Comparison of ENCODE assay signal across 8 cellular contexts in the genomic region with DNA sequence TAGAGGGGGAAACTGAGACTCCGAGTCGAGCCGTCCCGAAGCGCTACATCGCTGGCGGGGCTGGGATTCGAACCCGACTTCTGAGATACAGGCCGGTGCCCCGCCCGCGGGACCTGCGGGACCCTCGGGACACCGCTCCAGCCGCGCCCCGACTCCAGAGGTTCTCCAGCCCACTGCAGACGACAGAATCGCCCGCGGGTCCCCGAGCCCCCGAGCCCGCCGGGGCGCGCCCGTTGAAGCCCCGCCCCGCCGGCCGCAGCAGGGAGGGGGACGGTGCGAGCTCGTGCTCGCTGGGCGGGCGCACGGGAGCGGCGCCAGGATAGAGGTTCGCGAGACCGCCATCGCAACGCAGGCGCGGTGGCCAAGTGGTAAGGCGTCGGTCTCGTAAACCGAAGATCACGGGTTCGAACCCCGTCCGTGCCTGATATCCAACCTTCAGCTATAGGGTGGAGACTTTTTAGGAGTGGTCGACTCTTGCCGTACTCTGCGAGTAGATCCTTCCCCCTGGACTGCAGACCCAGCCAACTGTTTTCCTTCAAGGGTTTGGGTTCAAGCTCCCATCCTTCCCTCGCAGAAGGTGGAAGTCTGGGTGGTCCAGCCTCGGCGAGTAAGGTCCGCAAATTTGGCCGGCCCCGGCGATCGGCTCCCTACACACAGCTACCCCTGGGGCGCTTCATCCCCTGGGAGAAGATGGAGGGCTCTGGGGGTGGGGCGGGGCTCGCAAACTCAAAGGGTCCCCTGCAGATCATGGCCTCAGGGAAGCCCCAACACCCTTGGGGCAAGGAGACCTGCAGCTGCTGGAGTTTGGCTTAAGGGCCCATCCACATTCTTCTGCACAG.
DNase-seq lines count a peak whose midpoint lies in the region; ATAC-seq and TF ChIP-seq lines count a peak whose summit lies in the region.

No MANE protein-coding gene starts in this region.

- POLR2A ChIA-PET in activated CD4-positive, alpha-beta memory T cell treated with anti-CD3 and anti-CD28 coated beads, Interleukin-2, amount 10 ng/mL, durations not matched to agents 7 days and 5 days (lab: Charles Lee) = interaction anchor here (1.0 to 1.9 kb wide), 5 partner anchors 42 to 366 kb away, joined by 3 to 6 read pairs (median 5); partner anchors contain the start of gene ERCC4

- peak; percentile 76 to 78 for ATAC-seq in CD4-positive, CD25-positive, alpha-beta regulatory T cell (ENCODE audit: low read depth in 2 of 2)
- ATAC-seq in GM19452 (IDR thresholded peaks at IDR 0.05; ENCODE audit: unreplicated experiment) = peak; percentile 74
- ATAC-seq in HG03571 (IDR thresholded peaks at IDR 0.05; ENCODE audit: unreplicated experiment) = peak; percentile 70
- ATAC-seq in lower lobe of right lung = peak; percentile 95 to 97

- CTCF ChIA-PET in activated CD4-positive, alpha-beta memory T cell treated with anti-CD3 and anti-CD28 coated beads, Interleukin-2, amount 10 ng/mL, durations not matched to agents 7 days and 5 days (lab: Charles Lee) = interaction anchor here (0.5 to 2.6 kb wide), 9 partner anchors 35 to 368 kb away, joined by 3 to 28 read pairs (median 5); partner anchors contain the start of gene ERCC4

- no peaks in the 10 kb centered on the region for H3K36me3 Mint-ChIP-seq in CD4-positive, CD25-positive, alpha-beta regulatory T cell
- peaks cover 12% of the 10 kb centered on the region for H3K36me3 Mint-ChIP-seq in activated CD4-positive, alpha-beta memory T cell treated with anti-CD3 and anti-CD28 coated beads, Interleukin-2, amount 10 ng/mL, durations not matched to agents 7 days and 5 days (ENCODE audit: low read depth)

- H3K4me1 Mint-ChIP-seq in CD4-positive, CD25-positive, alpha-beta regulatory T cell = peaks cover 7 to 27% (median 15%) of the 10 kb centered on the region in 4 donors
- peaks cover 17% of the 10 kb centered on the region for H3K4me1 Mint-ChIP-seq in activated CD4-positive, alpha-beta memory T cell treated with anti-CD3 and anti-CD28 coated beads, Interleukin-2, amount 10 ng/mL, durations not matched to agents 7 days and 5 days

- H3K4me1 ChIP-seq in CD4-positive, CD25-positive, alpha-beta regulatory T cell (ENCODE audit: control insufficient read depth, insufficient read depth, low read length, poor library complexity, severe bottlenecking) = peaks cover 16% of the 10 kb centered on the region
- H3K4me1 ChIP-seq in lower lobe of right lung = peaks cover 16% of the 10 kb centered on the region

- H3K4me3 Mint-ChIP-seq in CD4-positive, CD25-positive, alpha-beta regulatory T cell = peak overlapping the region; percentile 93 to 95 (median 94)
- peak overlapping the region; percentile 93 for H3K4me3 Mint-ChIP-seq in activated CD4-positive, alpha-beta memory T cell treated with anti-CD3 and anti-CD28 coated beads, Interleukin-2, amount 10 ng/mL, durations not matched to agents 7 days and 5 days

- peaks cover 0 to 16% (median 9%) of the 10 kb centered on the region in 7 donors for H3K9me3 Mint-ChIP-seq in CD4-positive, CD25-positive, alpha-beta regulatory T cell
- peaks cover 12% of the 10 kb centered on the region for H3K9me3 Mint-ChIP-seq in activated CD4-positive, alpha-beta memory T cell treated with anti-CD3 and anti-CD28 coated beads, Interleukin-2, amount 10 ng/mL, durations not matched to agents 7 days and 5 days

- peak overlapping the region; percentile 76 for H3K27ac ChIP-seq in CD4-positive, CD25-positive, alpha-beta regulatory T cell (ENCODE audit: insufficient read depth, low read length, poor library complexity, severe bottlenecking)
- H3K27ac ChIP-seq in lower lobe of right lung = peak overlapping the region; percentile 81

- H3K27ac Mint-ChIP-seq in CD4-positive, CD25-positive, alpha-beta regulatory T cell = peak overlapping the region; percentile 89 to 97 (median 92)
- peak overlapping the region; percentile 84 for H3K27ac Mint-ChIP-seq in activated CD4-positive, alpha-beta memory T cell treated with anti-CD3 and anti-CD28 coated beads, Interleukin-2, amount 10 ng/mL, durations not matched to agents 7 days and 5 days

- H3K9me3 ChIP-seq in CD4-positive, CD25-positive, alpha-beta regulatory T cell (ENCODE audit: control insufficient read depth in 2 of 2, low read length in 2 of 2) = peaks cover 13 to 17% of the 10 kb centered on the region in 2 experiments
- H3K9me3 ChIP-seq in lower lobe of right lung = peaks cover 17% of the 10 kb centered on the region

- H3K27me3 ChIP-seq in CD4-positive, CD25-positive, alpha-beta regulatory T cell (ENCODE audit: control insufficient read depth, insufficient read depth, low read length) = no peaks in the 10 kb centered on the region
- H3K27me3 ChIP-seq in lower lobe of right lung (ENCODE audit: low read depth) = no peaks in the 10 kb centered on the region

- peak; percentile 87 to 94 (median 91) for DNase-seq in CD4-positive, CD25-positive, alpha-beta regulatory T cell
- DNase-seq in NCI-H82 treated with DMSO at 0.1 percent for 48 hours (lab: John Stamatoyannopoulos, UW; ENCODE audit: unreplicated experiment) (peak; percentile 81), ecto neural progenitor cell (ENCODE audit: low spot score) (peak; percentile 99), lower lobe of right lung (peak; percentile 92)
- DNase-seq in activated CD4-positive, alpha-beta memory T cell treated with anti-CD3 and anti-CD28 coated beads, Interleukin-2, amount 10 ng/mL, durations not matched to agents 7 days and 5 days = peak; percentile 94
- peak; percentile 85 to 95 for DNase-seq in stimulated activated CD4-positive, alpha-beta T cell treated with anti-CD3 and anti-CD28 coated beads, Interleukin-4, amount 100 ng/mL, for 48 hours (ENCODE audit: low read depth in 2 of 2)

- no peak for TF ChIP-seq CTCF in lower lobe of right lung (IDR thresholded peaks at IDR 0.05)

- intact Hi-C loops in lower lobe of right lung (cut with DNase I) = no loop called here

- peaks cover 16% of the 10 kb centered on the region for H3K27me3 Mint-ChIP-seq in CD4-positive, CD25-positive, alpha-beta regulatory T cell
- H3K27me3 Mint-ChIP-seq in activated CD4-positive, alpha-beta memory T cell treated with anti-CD3 and anti-CD28 coated beads, Interleukin-2, amount 10 ng/mL, durations not matched to agents 7 days and 5 days = no peaks in the 10 kb centered on the region

- no peaks in the 10 kb centered on the region for H3K36me3 ChIP-seq in CD4-positive, CD25-positive, alpha-beta regulatory T cell (ENCODE audit: control insufficient read depth, insufficient read depth, low read length)
- H3K36me3 ChIP-seq in lower lobe of right lung = no peaks in the 10 kb centered on the region

- H3K4me3 ChIP-seq in CD4-positive, CD25-positive, alpha-beta regulatory T cell (ENCODE audit: low read depth, low read length) = peak overlapping the region; percentile 77
- peak overlapping the region; percentile 79 for H3K4me3 ChIP-seq in lower lobe of right lung

Comparison
In these comparisons a context has a peak if more than half of its experiments do, and no peak if none do; other contexts are left out.
1. Peak in every context shown above with its lines: DNase-seq, ATAC-seq, H3K4me3 ChIP-seq and H3K27ac ChIP-seq.